Comparison of ENCODE assay signal across 23 cellular contexts in the genomic region with DNA sequence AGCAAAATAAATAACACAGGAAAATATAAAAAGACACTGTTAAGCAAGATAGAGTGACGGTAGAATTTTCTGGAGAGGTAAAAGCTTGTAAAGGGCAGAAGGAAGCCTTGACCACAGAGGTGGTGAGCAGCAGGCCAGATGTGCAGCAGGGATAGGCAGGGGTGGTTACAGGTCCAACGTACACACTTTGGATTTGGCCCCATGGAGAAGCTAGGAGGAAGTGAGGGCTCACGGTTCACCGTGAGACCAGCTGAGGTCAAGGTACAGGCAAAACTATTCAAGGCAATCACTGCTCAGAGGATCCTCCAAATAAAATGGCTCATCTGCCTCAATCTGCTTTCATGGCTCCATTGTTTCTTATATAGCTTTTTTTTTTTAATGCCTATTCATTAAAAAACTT.
DNase-seq lines count a peak whose midpoint lies in the region; ATAC-seq, FAIRE-seq and TF ChIP-seq lines count a peak whose summit lies in the region.
"Had no signal": no experiment of that assay in that cellular context is flagged by ENCODE, and none has a peak within 500 bp of the region (broad histone marks: within the 10 kb centered on the region; RNA-seq: fewer than 3 reads in every experiment).

No MANE protein-coding gene starts in this region.

- ATAC-seq in HepG2 (peak; percentile 61; the same call in 2 of the 3 replicates), right lobe of liver (no peak), mucosa of descending colon (peak; percentile 48)
- ATAC-seq: A549, GM12878 had no signal

- no peaks in the 10 kb centered on the region; the same call in 1 of the 2 replicates for H3K4me1 ChIP-seq in HepG2 (ENCODE audit: insufficient read depth, low read length)
- no peaks in the 10 kb centered on the region for H3K4me1 ChIP-seq in right lobe of liver
- no peaks in the 10 kb centered on the region for H3K4me1 ChIP-seq in mucosa of descending colon (ENCODE audit: low read depth)
- H3K4me1 ChIP-seq in uterus: peaks cover 4% of the 10 kb centered on the region in 2 donors
- H3K4me1 ChIP-seq: A549, BLaER1 had no signal

- TF ChIP-seq POLR2A in HepG2 (IDR thresholded peaks at IDR 0.05; ENCODE audit: insufficient read depth in 1 of 2, low read depth in 2 of 2, low read length in 2 of 2): no peak
- TF ChIP-seq POLR2A in right lobe of liver (IDR thresholded peaks at IDR 0.05): no peak
- no peak for TF ChIP-seq POLR2A in uterus (IDR thresholded peaks at IDR 0.05)

- no peaks in the 10 kb centered on the region for H3K9me3 ChIP-seq in HepG2 (ENCODE audit: low read length)
- H3K9me3 ChIP-seq in right lobe of liver: no peaks in the 10 kb centered on the region
- H3K9me3 ChIP-seq in mucosa of descending colon: no peaks in the 10 kb centered on the region
- H3K9me3 ChIP-seq in uterus: no peaks in the 10 kb centered on the region
- H3K9me3 ChIP-seq: A549, BLaER1 had no signal

- H3K27ac Mint-ChIP-seq in mesothelial cell of epicardium: no peak overlapping the region
- H3K27ac Mint-ChIP-seq: CD4-positive, alpha-beta memory T cell; IgD-negative memory B cell had no signal

- in situ Hi-C loops in HepG2 (cut with HindIII; ENCODE audit: extremely low pct_ligation_motif_present, low pct_unique_long_range_greater_than_20kb): no loop called here

- BruUV-seq in HepG2 (replicated peaks; lab: Mats Ljungman, UMichigan): no TSS peak

- H3K36me3 ChIP-seq in HepG2 (replicated peaks in 1 of 2; ENCODE audit: control insufficient read depth in 1 of 2, insufficient read depth in 2 of 2, low read length in 2 of 2): no peaks in the 10 kb centered on the region
- no peaks in the 10 kb centered on the region for H3K36me3 ChIP-seq in right lobe of liver
- H3K36me3 ChIP-seq in mucosa of descending colon (ENCODE audit: low read depth): no peaks in the 10 kb centered on the region
- no peaks in the 10 kb centered on the region for H3K36me3 ChIP-seq in uterus
- H3K36me3 ChIP-seq: BLaER1 had no signal

- no peak overlapping the region for H3K4me3 Mint-ChIP-seq in mesothelial cell of epicardium
- H3K4me3 Mint-ChIP-seq: CD14-positive monocyte; CD4-positive, alpha-beta memory T cell; IgD-negative memory B cell had no signal

- peaks cover 14% of the 10 kb centered on the region for H3K27me3 Mint-ChIP-seq in mesothelial cell of epicardium (ENCODE audit: low read depth)
- H3K27me3 Mint-ChIP-seq: IgD-negative memory B cell had no signal

- POLR2A ChIA-PET in HepG2 (lab: Yijun Ruan, JAX): no interaction called here

- peaks cover 24% of the 10 kb centered on the region for H3K4me1 Mint-ChIP-seq in mesothelial cell of epicardium
- H3K4me1 Mint-ChIP-seq: CD14-positive monocyte; CD4-positive, alpha-beta memory T cell had no signal

- TF ChIP-seq CTCF in HepG2 (CRISPR knock-in tag; IDR thresholded peaks at IDR 0.05): no peak
- TF ChIP-seq CTCF in right lobe of liver (IDR thresholded peaks at IDR 0.05): no peak
- no peak for TF ChIP-seq CTCF in mucosa of descending colon (IDR thresholded peaks at IDR 0.05)
- TF ChIP-seq CTCF in uterus (IDR thresholded peaks at IDR 0.05): no peak
- no peak for TF ChIP-seq CTCF in mesothelial cell of epicardium (IDR thresholded peaks at IDR 0.05; ENCODE audit: unreplicated experiment)

- CTCF ChIA-PET in HepG2 (lab: Yijun Ruan, JAX; ENCODE audit: low intra/inter-chr PET ratio, low total read pairs): no interaction called here

- no peaks in the 10 kb centered on the region for H3K36me3 Mint-ChIP-seq in mesothelial cell of epicardium
- H3K36me3 Mint-ChIP-seq: CD14-positive monocyte; CD4-positive, alpha-beta memory T cell; IgD-negative memory B cell had no signal

- H3K9ac ChIP-seq in HepG2 (ENCODE audit: insufficient read depth, low read depth, low read length): no peak overlapping the region
- H3K9ac ChIP-seq: BLaER1, GM23248 had no signal

- H3K4me3 ChIP-seq in HepG2 (replicated peaks in 1 of 3; ENCODE audit: insufficient read depth in 1 of 3, low read depth in 2 of 3, low read length in 3 of 3): no peak overlapping the region
- no peak overlapping the region for H3K4me3 ChIP-seq in right lobe of liver
- no peak overlapping the region for H3K4me3 ChIP-seq in mucosa of descending colon
- H3K4me3 ChIP-seq in uterus: no peak overlapping the region
- H3K4me3 ChIP-seq: A549, BLaER1, GM12878, GM23248 had no signal

- no peaks in the 10 kb centered on the region for H4K20me1 ChIP-seq in HepG2 (ENCODE audit: insufficient read depth, low read length)
- H4K20me1 ChIP-seq: BLaER1 had no signal

- H3K4me2 ChIP-seq in HepG2 (ENCODE audit: low read depth, low read length): no peak overlapping the region
- H3K4me2 ChIP-seq: A549, BLaER1 had no signal

- H3K27me3 ChIP-seq in HepG2 (ENCODE audit: control insufficient read depth in 1 of 2, insufficient read depth in 2 of 2, low read length in 2 of 2) (no peaks in the 10 kb centered on the region; a peak in 2 of 5 replicates), right lobe of liver (no peaks in the 10 kb centered on the region), uterus (no peaks in the 10 kb centered on the region)
- H3K27me3 ChIP-seq: BLaER1 had no signal

- no peaks in the 10 kb centered on the region for H3K9me3 Mint-ChIP-seq in mesothelial cell of epicardium
- H3K9me3 Mint-ChIP-seq: CD4-positive, alpha-beta memory T cell; IgD-negative memory B cell had no signal

- H3K27ac ChIP-seq in HepG2 (ENCODE audit: extremely low read length, insufficient read depth, low read length) (no peak overlapping the region), right lobe of liver (no peak overlapping the region), uterus (peak overlapping the region; percentile 72 to 76)
- H3K27ac ChIP-seq: 22Rv1, A549, BLaER1, GM23248, HL-60 had no signal

- H2AFZ ChIP-seq in HepG2 (ENCODE audit: low read length): no peak overlapping the region
- H2AFZ ChIP-seq: GM23248 had no signal

- H3K79me2 ChIP-seq in HepG2 (ENCODE audit: insufficient read depth, low read length): no peaks in the 10 kb centered on the region

- TF ChIP-seq RAD21 in HepG2 (CRISPR knock-in tag; IDR thresholded peaks at IDR 0.05): no peak

- FAIRE-seq in HepG2 (lab: Jason Lieb, UNC): no peak
- FAIRE-seq: A549, GM12878, GM19239, HTR-8/SVneo had no signal

- intact Hi-C loops in HepG2 (cut with micrococcal nuclease; ENCODE audit: unreplicated experiment): no loop called here
- intact Hi-C loops in right lobe of liver (cut with DNase I): loop anchor here in 1 of 2 donors (10.0 kb wide), 1 partner anchor 312 kb away; no protein-coding TSS in a partner anchor
- intact Hi-C loops in mucosa of descending colon (cut with DNase I, micrococcal nuclease): no loop called here
- intact Hi-C loops in uterus (cut with DNase I; ENCODE audit: low total_unique reads): no loop called here

- DNase-seq in DMS53 (lab: John Stamatoyannopoulos, UW) (peak; percentile 25), DMS53 treated with DMSO at 0.1 percent for 48 hours (lab: John Stamatoyannopoulos, UW; ENCODE audit: unreplicated experiment) (no peak), HepG2 (ENCODE audit: low spot score) (no peak), right lobe of liver (no peak), mucosa of descending colon (no peak), uterus (no peak), hypothalamus (lab: John Stamatoyannopoulos, UW) (no peak), mesothelial cell of epicardium (ENCODE audit: low spot score in 2 of 2, unreplicated experiment in 2 of 2) (no peak)
- DNase-seq: CD4-positive, alpha-beta memory T cell; DMS153; DND-41; EL; GM23248; HCEC 1CT had no signal

- no peak for TF ChIP-seq EP300 in HepG2 (IDR thresholded peaks at IDR 0.05; ENCODE audit: low read depth in 2 of 2, low read length in 2 of 2)
- TF ChIP-seq EP300 in HepG2 (CRISPR knock-in tag; IDR thresholded peaks at IDR 0.05; ENCODE audit: borderline replicate concordance): no peak

- under 1% methylated on average over 4 of the region's 4 CpGs for WGBS in HepG2 (ENCODE audit: low lambda C conversion rate)
- WGBS in right lobe of liver (ENCODE audit: insufficient coverage, low coverage, low lambda C conversion rate, missing lambda C conversion rate): 18% methylated on average over 4 of the region's 4 CpGs

TF ChIP-seq in HepG2, 621 proteins besides CTCF, POLR2A, EP300 and RAD21:
- TF ChIP-seq, protein P1, sequence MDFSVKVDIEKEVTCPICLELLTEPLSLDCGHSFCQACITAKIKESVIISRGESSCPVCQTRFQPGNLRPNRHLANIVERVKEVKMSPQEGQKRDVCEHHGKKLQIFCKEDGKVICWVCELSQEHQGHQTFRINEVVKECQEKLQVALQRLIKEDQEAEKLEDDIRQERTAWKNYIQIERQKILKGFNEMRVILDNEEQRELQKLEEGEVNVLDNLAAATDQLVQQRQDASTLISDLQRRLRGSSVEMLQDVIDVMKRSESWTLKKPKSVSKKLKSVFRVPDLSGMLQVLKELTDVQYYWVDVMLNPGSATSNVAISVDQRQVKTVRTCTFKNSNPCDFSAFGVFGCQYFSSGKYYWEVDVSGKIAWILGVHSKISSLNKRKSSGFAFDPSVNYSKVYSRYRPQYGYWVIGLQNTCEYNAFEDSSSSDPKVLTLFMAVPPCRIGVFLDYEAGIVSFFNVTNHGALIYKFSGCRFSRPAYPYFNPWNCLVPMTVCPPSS (IDR thresholded peaks at IDR 0.05): no peak
- no peak for TF ChIP-seq MATR3 (CRISPR knock-in tag; IDR thresholded peaks at IDR 0.05)

Comparison
In these comparisons a context has a peak if more than half of its experiments do, and no peak if none do; other contexts are left out.
1. ATAC-seq: peak in HepG2 (single experiment) and mucosa of descending colon (single experiment); none in right lobe of liver (0 of 4).
2. H3K27ac ChIP-seq: peak in uterus (2 of 2); none in HepG2 (single experiment) and right lobe of liver (0 of 3).